In the genomic region with DNA sequence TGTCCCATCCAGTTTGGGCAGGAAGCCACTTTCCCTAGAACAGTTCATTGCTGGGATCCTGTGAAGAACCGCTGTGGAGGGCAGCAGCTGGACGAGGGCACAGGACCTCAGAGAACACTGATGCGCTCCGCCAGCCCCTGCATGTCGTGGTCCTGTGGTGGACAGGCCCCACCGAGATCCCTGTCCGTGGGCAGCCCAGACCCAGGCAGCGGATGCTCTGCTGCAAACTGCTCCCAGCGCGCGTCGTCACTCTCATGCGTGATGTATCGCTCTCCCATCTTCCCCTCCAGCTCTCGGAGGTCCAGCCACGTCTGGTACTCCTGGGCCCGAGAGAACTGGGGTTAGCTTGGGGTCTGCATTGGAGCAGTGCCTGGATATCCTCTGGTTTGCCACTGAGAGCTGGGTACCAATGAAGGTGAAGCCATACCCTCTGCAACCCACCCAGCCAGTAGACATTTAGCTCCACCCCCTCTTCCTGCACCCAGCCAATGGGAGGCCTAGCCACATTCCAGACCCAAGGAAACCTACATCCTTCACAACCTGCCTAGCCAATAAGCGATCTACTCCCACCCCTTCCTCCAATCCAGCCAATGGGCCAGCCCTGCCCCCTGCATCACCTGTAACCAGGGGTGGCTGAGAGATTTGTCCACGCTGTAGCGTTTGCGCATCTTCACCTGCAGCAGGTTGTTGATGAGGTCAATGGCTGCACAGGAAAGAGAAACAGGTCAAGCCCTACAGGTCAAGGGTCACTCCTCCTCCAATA, we compare ENCODE assay signal across 13 cellular contexts. TPM values are rescaled to one million over a fixed set of nuclear protein-coding genes. Genes with fewer than 3 reads are reported as not detected.
DNase-seq lines count a peak whose midpoint lies in the region; ATAC-seq, FAIRE-seq and TF ChIP-seq lines count a peak whose summit lies in the region.
"Had no signal": no experiment of that assay in that cellular context is flagged by ENCODE, and none has a peak within 500 bp of the region (broad histone marks: within the 10 kb centered on the region; RNA-seq: fewer than 3 reads in every experiment).

No MANE protein-coding gene starts in this region.

- CTCF ChIA-PET in naive thymus-derived CD4-positive, alpha-beta T cell (lab: Charles Lee), result interaction anchor here (0.6 kb wide), 1 partner anchor 28 kb away, joined by 5 read pairs; no protein-coding TSS in a partner anchor

- no peak for ATAC-seq in naive thymus-derived CD4-positive, alpha-beta T cell
- no peak for ATAC-seq in GM19467 (IDR thresholded peaks at IDR 0.05; ENCODE audit: unreplicated experiment)

- no peaks in the 10 kb centered on the region for H3K4me1 ChIP-seq in naive thymus-derived CD4-positive, alpha-beta T cell (ENCODE audit: control insufficient read depth in 2 of 2, insufficient read depth in 2 of 2, low read length in 2 of 2)

- DNase-seq in NCI-H2227 (lab: John Stamatoyannopoulos, UW; ENCODE audit: unreplicated experiment) (peak; percentile 21), NCI-H2227 treated with DMSO at 0.1 percent for 48 hours (lab: John Stamatoyannopoulos, UW) (no peak), NB4 (ENCODE audit: low read depth) (peak; percentile 49), bronchial epithelial cell (ENCODE audit: low read depth) (peak; percentile 29), foreskin fibroblast (no peak)
- no peak for DNase-seq in naive thymus-derived CD4-positive, alpha-beta T cell
- DNase-seq in effector CD4-positive, alpha-beta T cell, result no peak
- DNase-seq: MM.1S had no signal

- POLR2A ChIA-PET in naive thymus-derived CD4-positive, alpha-beta T cell (lab: Charles Lee), result no interaction called here

- H3K27me3 ChIP-seq in bronchial epithelial cell (ENCODE audit: control insufficient read depth, insufficient read depth, low read length), result no peaks in the 10 kb centered on the region
- no peaks in the 10 kb centered on the region for H3K27me3 ChIP-seq in naive thymus-derived CD4-positive, alpha-beta T cell (ENCODE audit: control insufficient read depth in 2 of 2, insufficient read depth in 2 of 2, low read length in 2 of 2)

- H3K4me3 Mint-ChIP-seq in naive thymus-derived CD4-positive, alpha-beta T cell, result no peak overlapping the region

- H3K36me3 Mint-ChIP-seq in naive thymus-derived CD4-positive, alpha-beta T cell, result peaks cover 4 to 46% (median 23%) of the 10 kb centered on the region in 5 donors

- intact Hi-C loops in naive thymus-derived CD4-positive, alpha-beta T cell (cut with micrococcal nuclease), result no loop called here

- H3K9me3 Mint-ChIP-seq in naive thymus-derived CD4-positive, alpha-beta T cell, result peaks cover 0 to 7% (median 2%) of the 10 kb centered on the region in 11 donors

- no peak for FAIRE-seq in bronchial epithelial cell (lab: Jason Lieb, UNC)
- FAIRE-seq: RCC 7860 had no signal

- H3K9me3 ChIP-seq in naive thymus-derived CD4-positive, alpha-beta T cell (ENCODE audit: control insufficient read depth in 2 of 3, low read length in 3 of 3), result peaks cover 0 to 3% (median 0%) of the 10 kb centered on the region in 3 experiments

- no peaks in the 10 kb centered on the region for H3K27me3 Mint-ChIP-seq in naive thymus-derived CD4-positive, alpha-beta T cell

- no peak for TF ChIP-seq CTCF in NB4 (IDR thresholded peaks at IDR 0.05; ENCODE audit: low read depth, low read length)
- TF ChIP-seq CTCF in bronchial epithelial cell (IDR thresholded peaks at IDR 0.05; ENCODE audit: insufficient read depth, low read length, severe bottlenecking), result no peak
- TF ChIP-seq CTCF in foreskin fibroblast (IDR thresholded peaks at IDR 0.05; ENCODE audit: low read depth, low read length), result no peak

- peaks cover 0 to 14% (median 11%) of the 10 kb centered on the region in 7 donors for H3K4me1 Mint-ChIP-seq in naive thymus-derived CD4-positive, alpha-beta T cell

- H3K4me3 ChIP-seq in NB4 (ENCODE audit: low read depth, low read length) (no peak overlapping the region), bronchial epithelial cell (ENCODE audit: low read depth, low read length) (no peak overlapping the region), foreskin fibroblast (ENCODE audit: low read depth in 1 of 2, low read length in 2 of 2) (no peak overlapping the region)
- no peak overlapping the region for H3K4me3 ChIP-seq in naive thymus-derived CD4-positive, alpha-beta T cell (ENCODE audit: low read length)
- H3K4me3 ChIP-seq: lung had no signal

- TF ChIP-seq POLR2A in NB4 (IDR thresholded peaks at IDR 0.05; ENCODE audit: extremely low read depth, insufficient read length), result no peak

- H3K36me3 ChIP-seq in bronchial epithelial cell (ENCODE audit: control insufficient read depth, insufficient read depth, low read length), result peaks cover 21% of the 10 kb centered on the region
- H3K36me3 ChIP-seq in naive thymus-derived CD4-positive, alpha-beta T cell (ENCODE audit: control insufficient read depth in 2 of 3, insufficient read depth in 3 of 3, low read length in 3 of 3), result peaks cover 10 to 76% (median 26%) of the 10 kb centered on the region in 3 experiments

- no peak overlapping the region for H3K27ac ChIP-seq in naive thymus-derived CD4-positive, alpha-beta T cell (ENCODE audit: low read depth, low read length)

- peak overlapping the region in 5 of 9 donors; percentile 15 to 87 (median 70) for H3K27ac Mint-ChIP-seq in naive thymus-derived CD4-positive, alpha-beta T cell

RNA-seq across cellular contexts. Expression of gene DACT3, which starts 13.6 kb away (rescaled TPM):
- under 0.01 and 0.13 TPM in 2 replicates for total RNA-seq in bronchial epithelial cell
- 1 to 10 TPM in 1 of 5 experiments, under 1 TPM in 3, not detected in 1; 0.11 to 1.3 (median 0.34) TPM for total RNA-seq in naive thymus-derived CD4-positive, alpha-beta T cell
- under 1 TPM in 1 of 2 donors, not detected in 1; 0.07 TPM for polyA plus RNA-seq in naive thymus-derived CD4-positive, alpha-beta T cell
- total RNA-seq: epithelial cell of proximal tubule had no signal

RNA-seq across cellular contexts. Expression of gene GNG8, which starts 38.6 kb away (rescaled TPM):
- not detected in 2 replicates for total RNA-seq in bronchial epithelial cell
- 10 to 100 TPM in 1 of 5 experiments, 1 to 10 TPM in 1, not detected in 3; 3.2 to 12.3 TPM for total RNA-seq in naive thymus-derived CD4-positive, alpha-beta T cell
- polyA plus RNA-seq in naive thymus-derived CD4-positive, alpha-beta T cell, result 1 to 10 TPM in 1 of 2 donors, not detected in 1; 9.7 TPM
- total RNA-seq: epithelial cell of proximal tubule, lung had no signal
- polyA plus RNA-seq: adipose tissue, lung had no signal

RNA-seq across cellular contexts. Expression of gene PRKD2, which starts 42.3 kb away (rescaled TPM):
- total RNA-seq in bronchial epithelial cell, result 18.8 and 24.5 TPM in 2 replicates
- total RNA-seq in naive thymus-derived CD4-positive, alpha-beta T cell, result 100 to 1,000 TPM; 120 to 181 (median 123) TPM
- polyA plus RNA-seq in naive thymus-derived CD4-positive, alpha-beta T cell, result 100 to 1,000 TPM in 1 of 2 donors, 10 to 100 TPM in 1; 39.5 to 105 TPM

RNA-seq across cellular contexts. Expression of gene PTGIR, which starts 49.7 kb away (rescaled TPM):
- total RNA-seq in bronchial epithelial cell, result 0.26 TPM in 1 of 2 replicates, not detected in the other
- 10 to 100 TPM in 1 of 5 experiments, 1 to 10 TPM in 4; 4.2 to 99.1 (median 4.9) TPM for total RNA-seq in naive thymus-derived CD4-positive, alpha-beta T cell
- 10 to 100 TPM in 1 of 2 donors, 1 to 10 TPM in 1; 5.1 to 13.2 TPM for polyA plus RNA-seq in naive thymus-derived CD4-positive, alpha-beta T cell

Comparison
In these comparisons a context has a peak if more than half of its experiments do, and no peak if none do; other contexts are left out.
1. DNase-seq: peak in NCI-H2227 (single experiment), NB4 (single experiment) and bronchial epithelial cell (single experiment); none in NCI-H2227 treated with DMSO at 0.1 percent for 48 hours (single experiment), naive thymus-derived CD4-positive, alpha-beta T cell (0 of 9), effector CD4-positive, alpha-beta T cell (single experiment) and foreskin fibroblast (0 of 2).